ENCODE assay signal across 10 cellular contexts in the genomic region with DNA sequence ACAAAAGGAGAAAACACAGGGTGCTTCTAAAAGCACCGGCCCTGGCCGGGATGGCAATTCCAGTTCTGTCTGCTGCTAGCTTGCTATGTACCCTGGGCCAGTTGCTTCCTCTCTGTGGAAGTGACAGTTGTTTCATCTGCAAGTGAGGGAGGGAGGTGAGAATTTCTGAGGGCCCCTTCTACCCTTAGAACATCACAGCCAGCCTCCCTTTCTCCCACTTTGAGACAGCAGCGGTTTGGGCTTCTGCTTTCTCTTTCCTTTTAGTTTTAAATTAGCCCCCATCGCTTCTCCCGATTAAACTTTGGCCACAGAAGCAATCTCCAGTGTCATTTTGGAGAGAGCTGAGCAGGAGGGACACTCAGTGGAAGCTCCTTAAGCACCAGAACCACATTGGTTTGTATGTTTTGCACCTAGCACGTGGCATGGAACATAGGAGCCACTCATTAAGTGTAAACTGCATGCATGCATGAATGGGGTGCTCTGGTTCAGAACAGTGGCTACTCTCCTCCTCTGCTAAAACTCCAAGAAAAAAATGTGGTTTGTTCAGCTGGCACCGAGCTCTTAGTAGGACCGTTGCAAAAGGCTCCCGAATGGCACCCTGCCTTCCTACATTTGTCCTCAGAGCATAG. TPM values are rescaled to one million over a fixed set of nuclear protein-coding genes. Genes with fewer than 3 reads are reported as not detected.
A peak's percentile ranks its signal among the peaks of the same experiment; 100 is the strongest.
DNase-seq lines count a peak whose midpoint lies in the region; ATAC-seq, FAIRE-seq and TF ChIP-seq lines count a peak whose summit lies in the region.
"Had no signal": no experiment of that assay in that cellular context is flagged by ENCODE, and none has a peak within 500 bp of the region (broad histone marks: within the 10 kb centered on the region; RNA-seq: fewer than 3 reads in every experiment).

No MANE protein-coding gene starts in this region.

- 63% methylated on average over 9 of the region's 9 CpGs for WGBS in liver
- WGBS in HepG2 (ENCODE audit: low lambda C conversion rate): 81% methylated on average over 9 of the region's 9 CpGs
- 43 to 55% methylated on average over 2 to 9 of the region's 9 CpGs for WGBS in transverse colon (ENCODE audit: low coverage in 1 of 2), 2 donors

- no peak overlapping the region for H3K9ac ChIP-seq in liver (ENCODE audit: low read depth in 1 of 2, low read length in 2 of 2)
- H3K9ac ChIP-seq in HepG2 (ENCODE audit: insufficient read depth, low read depth, low read length): no peak overlapping the region

- peak overlapping the region; percentile 36 to 68 for H3K27ac ChIP-seq in liver (ENCODE audit: low read depth in 1 of 2, low read length in 2 of 2)
- H3K27ac ChIP-seq in HepG2 (ENCODE audit: extremely low read length, insufficient read depth, low read length): no peak overlapping the region
- peak overlapping the region; percentile 7 to 71 (median 12) for H3K27ac ChIP-seq in transverse colon
- H3K27ac ChIP-seq: C4-2B had no signal

- H3K36me3 Mint-ChIP-seq in activated T-helper 1 cell treated with anti-CD3 and anti-CD28 coated beads, Interleukin-12 subunit alpha, Interleukin-12 subunit beta, Interleukin-2, Interleukin-4 antibody, amounts not matched to agents 30 ng/mL and 10 ng/mL and 1 ng/mL, durations not matched to agents 14 hours and 24 hours and 36 hours (ENCODE audit: low read depth): peaks cover 50% of the 10 kb centered on the region

- in situ Hi-C loops in HepG2 (cut with HindIII; ENCODE audit: extremely low pct_ligation_motif_present, low pct_unique_long_range_greater_than_20kb) (no loop called here), transverse colon (cut with MboI; ENCODE audit: low pct_ligation_motif_present in 1 of 4, low pct_unique_long_range_greater_than_20kb in 1 of 4, low sequenced_read_pairs in 3 of 4) (no loop called here)

- no peak for TF ChIP-seq POLR2A in HepG2 (IDR thresholded peaks at IDR 0.05; ENCODE audit: insufficient read depth in 1 of 2, low read depth in 2 of 2, low read length in 2 of 2)
- no peak for TF ChIP-seq POLR2A in transverse colon (IDR thresholded peaks at IDR 0.05)

- H3K9me3 ChIP-seq in liver (ENCODE audit: control insufficient read depth in 4 of 4, low read length in 3 of 4) (no peaks in the 10 kb centered on the region), HepG2 (ENCODE audit: low read length) (no peaks in the 10 kb centered on the region), transverse colon (no peaks in the 10 kb centered on the region)

- no peak for TF ChIP-seq RAD21 in liver (IDR thresholded peaks at IDR 0.05)
- no peak for TF ChIP-seq RAD21 in HepG2 (CRISPR knock-in tag; IDR thresholded peaks at IDR 0.05)

- H3K4me1 ChIP-seq in liver (ENCODE audit: control insufficient read depth in 4 of 4, insufficient read depth in 4 of 4, low read length in 3 of 4) (peaks cover 37 to 93% (median 71%) of the 10 kb centered on the region in 4 donors), HepG2 (ENCODE audit: insufficient read depth, low read length) (peaks cover 41% of the 10 kb centered on the region), transverse colon (peaks cover 29 to 87% (median 64%) of the 10 kb centered on the region in 4 donors)

- H3K79me2 ChIP-seq in HepG2 (ENCODE audit: insufficient read depth, low read length): no peaks in the 10 kb centered on the region

- H3K4me3 ChIP-seq in liver (ENCODE audit: low read depth in 1 of 3, low read length in 3 of 3): no peak overlapping the region
- H3K4me3 ChIP-seq in HepG2 (replicated peaks in 1 of 3; ENCODE audit: insufficient read depth in 1 of 3, low read depth in 2 of 3, low read length in 3 of 3): no peak overlapping the region
- H3K4me3 ChIP-seq in transverse colon: no peak overlapping the region

- TF ChIP-seq CTCF in liver (IDR thresholded peaks at IDR 0.05; ENCODE audit: low read depth, low read length, missing input control) (no peak), HepG2 (CRISPR knock-in tag; IDR thresholded peaks at IDR 0.05) (no peak), transverse colon (IDR thresholded peaks at IDR 0.05) (no peak)

- no peaks in the 10 kb centered on the region for H3K36me3 ChIP-seq in liver (ENCODE audit: control insufficient read depth in 4 of 4, insufficient read depth in 3 of 4, low read depth in 1 of 4, low read length in 3 of 4)
- peaks cover 0 to 4% of the 10 kb centered on the region in 2 experiments; a peak in 4 of 5 replicates for H3K36me3 ChIP-seq in HepG2 (replicated peaks in 1 of 2; ENCODE audit: control insufficient read depth in 1 of 2, insufficient read depth in 2 of 2, low read length in 2 of 2)
- no peaks in the 10 kb centered on the region for H3K36me3 ChIP-seq in transverse colon

- no peaks in the 10 kb centered on the region for H3K9me3 Mint-ChIP-seq in activated T-helper 1 cell treated with anti-CD3 and anti-CD28 coated beads, Interleukin-12 subunit alpha, Interleukin-12 subunit beta, Interleukin-2, Interleukin-4 antibody, amounts not matched to agents 30 ng/mL and 10 ng/mL and 1 ng/mL, durations not matched to agents 14 hours and 24 hours and 36 hours

- H3K4me1 Mint-ChIP-seq in activated T-helper 1 cell treated with anti-CD3 and anti-CD28 coated beads, Interleukin-12 subunit alpha, Interleukin-12 subunit beta, Interleukin-2, Interleukin-4 antibody, amounts not matched to agents 30 ng/mL and 10 ng/mL and 1 ng/mL, durations not matched to agents 14 hours and 24 hours and 36 hours (ENCODE audit: low read depth): peaks cover 75% of the 10 kb centered on the region

- no peak overlapping the region for H3K4me2 ChIP-seq in HepG2 (ENCODE audit: low read depth, low read length)

- no peaks in the 10 kb centered on the region for H3K27me3 Mint-ChIP-seq in activated T-helper 1 cell treated with anti-CD3 and anti-CD28 coated beads, Interleukin-12 subunit alpha, Interleukin-12 subunit beta, Interleukin-2, Interleukin-4 antibody, amounts not matched to agents 30 ng/mL and 10 ng/mL and 1 ng/mL, durations not matched to agents 14 hours and 24 hours and 36 hours (ENCODE audit: insufficient read depth)

- H3K27me3 ChIP-seq in liver (ENCODE audit: control insufficient read depth in 4 of 4, insufficient read depth in 4 of 4, low read length in 3 of 4): no peaks in the 10 kb centered on the region
- H3K27me3 ChIP-seq in HepG2 (ENCODE audit: control insufficient read depth in 1 of 2, insufficient read depth in 2 of 2, low read length in 2 of 2): no peaks in the 10 kb centered on the region
- H3K27me3 ChIP-seq in transverse colon: no peaks in the 10 kb centered on the region

- ATAC-seq in HepG2 (no peak), HG03039 (IDR thresholded peaks at IDR 0.05; ENCODE audit: unreplicated experiment) (peak; percentile 27), HG02938 (IDR thresholded peaks at IDR 0.05; ENCODE audit: unreplicated experiment) (no peak)
- ATAC-seq: left ventricle myocardium superior had no signal

- peak overlapping the region; percentile 40 for H3K4me3 Mint-ChIP-seq in activated T-helper 1 cell treated with anti-CD3 and anti-CD28 coated beads, Interleukin-12 subunit alpha, Interleukin-12 subunit beta, Interleukin-2, Interleukin-4 antibody, amounts not matched to agents 30 ng/mL and 10 ng/mL and 1 ng/mL, durations not matched to agents 14 hours and 24 hours and 36 hours

- no peaks in the 10 kb centered on the region for H4K20me1 ChIP-seq in HepG2 (ENCODE audit: insufficient read depth, low read length)

- FAIRE-seq in HepG2 (lab: Jason Lieb, UNC): no peak

- POLR2A ChIA-PET in HepG2 (lab: Yijun Ruan, JAX): no interaction called here

- no peak overlapping the region for H2AFZ ChIP-seq in HepG2 (ENCODE audit: low read length)

- DNase-seq in HepG2 (ENCODE audit: low spot score) (no peak), transverse colon (no peak), HCEC 1CT (no peak), COR-L47 (lab: John Stamatoyannopoulos, UW) (no peak)
- DNase-seq in activated T-helper 1 cell treated with anti-CD3 and anti-CD28 coated beads, Interleukin-12 subunit alpha, Interleukin-12 subunit beta, Interleukin-2, Interleukin-4 antibody, amounts not matched to agents 30 ng/mL and 10 ng/mL and 1 ng/mL, durations not matched to agents 14 hours and 24 hours and 36 hours (ENCODE audit: low spot score): peak; percentile 31
- DNase-seq: left ventricle myocardium superior had no signal

- TF ChIP-seq EP300 in HepG2 (IDR thresholded peaks at IDR 0.05; ENCODE audit: low read depth in 2 of 2, low read length in 2 of 2): no peak
- no peak for TF ChIP-seq EP300 in HepG2 (CRISPR knock-in tag; IDR thresholded peaks at IDR 0.05; ENCODE audit: borderline replicate concordance)
- no peak for TF ChIP-seq EP300 in transverse colon (IDR thresholded peaks at IDR 0.05; ENCODE audit: low read depth)

- CTCF ChIA-PET in HepG2 (lab: Yijun Ruan, JAX; ENCODE audit: low intra/inter-chr PET ratio, low total read pairs): no interaction called here

- no TSS peak for BruUV-seq in HepG2 (replicated peaks; lab: Mats Ljungman, UMichigan)

- intact Hi-C loops in HepG2 (cut with micrococcal nuclease; ENCODE audit: unreplicated experiment) (no loop called here), transverse colon (cut with DNase I; ENCODE audit: low total_unique reads) (no loop called here)
- intact Hi-C loops in activated T-helper 1 cell treated with anti-CD3 and anti-CD28 coated beads, Interleukin-12 subunit alpha, Interleukin-12 subunit beta, Interleukin-2, Interleukin-4 antibody, amounts not matched to agents 30 ng/mL and 10 ng/mL and 1 ng/mL, durations not matched to agents 14 hours and 24 hours and 36 hours (cut with micrococcal nuclease): loop anchor here (1.0 to 10.0 kb wide), 8 partner anchors 11 to 306 kb away; a partner anchor contains a TSS

- peak overlapping the region; percentile 26 for H3K27ac Mint-ChIP-seq in activated T-helper 1 cell treated with anti-CD3 and anti-CD28 coated beads, Interleukin-12 subunit alpha, Interleukin-12 subunit beta, Interleukin-2, Interleukin-4 antibody, amounts not matched to agents 30 ng/mL and 10 ng/mL and 1 ng/mL, durations not matched to agents 14 hours and 24 hours and 36 hours

RNA-seq across cellular contexts. Expression of a gene that starts 17.5 kb away (rescaled TPM):
- total RNA-seq in liver (100 to 1,000 TPM in 1 of 2 donors, 10 to 100 TPM in 1; 50.9 to 101 TPM), HepG2 (2016; rRNA removed; fragmentation: Illumina TruSeq; extraction: Trizol) (26.2 and 29.8 TPM in 2 replicates), transverse colon (100 to 1,000 TPM in 3 of 4 donors, 10 to 100 TPM in 1; 63.9 to 296 (median 223) TPM)
- polyA plus RNA-seq in liver (10 to 100 TPM; 33.2 to 45.1 TPM), HepG2 (2011; rRNA removed) (45.9 and 48.7 TPM in 2 replicates)
- 11.3 and 13.0 TPM in 2 replicates for total RNA-seq in HepG2 (2016; cell fraction: cytosol; rRNA removed; fragmentation: Illumina TruSeq; extraction: Trizol; ENCODE audit: low read depth)
- 22.8 and 24.5 TPM in 2 replicates for total RNA-seq in HepG2 (2016; cell fraction: insoluble cytoplasmic fraction; rRNA removed; fragmentation: Illumina TruSeq; extraction: Trizol)
- total RNA-seq in HepG2 (2016; cell fraction: membrane; rRNA removed; fragmentation: Illumina TruSeq; extraction: Trizol): 28.9 and 33.7 TPM in 2 replicates
- total RNA-seq in HepG2 (2016; cell fraction: nucleus; rRNA removed; fragmentation: Illumina TruSeq; extraction: Trizol): 16.2 and 22.2 TPM in 2 replicates
- polyA plus RNA-seq in HepG2 (2011; cell fraction: cytosol; rRNA removed): 40.8 and 45.3 TPM in 2 replicates
- 57.3 and 59.8 TPM in 2 replicates for polyA plus RNA-seq in HepG2 (2011; cell fraction: nucleus; rRNA removed)
- 52.5 and 57.8 TPM in 2 replicates for polyA plus RNA-seq in HepG2 (2012)
- polyA plus RNA-seq in HepG2 (2016; cell fraction: cytosol; fragmentation: Illumina TruSeq; extraction: Trizol; ENCODE audit: low read depth): 16.8 and 17.8 TPM in 2 replicates
- 26.4 and 35.7 TPM in 2 replicates for polyA plus RNA-seq in HepG2 (2016; cell fraction: insoluble cytoplasmic fraction; fragmentation: Illumina TruSeq; extraction: Trizol; ENCODE audit: low read depth)
- polyA plus RNA-seq in HepG2 (2016; cell fraction: membrane; fragmentation: Illumina TruSeq; extraction: Trizol; ENCODE audit: low read depth): 31.5 and 33.1 TPM in 2 replicates
- 29.8 and 34.0 TPM in 2 replicates for polyA plus RNA-seq in HepG2 (2016; cell fraction: nucleus; fragmentation: Illumina TruSeq; extraction: Trizol; ENCODE audit: insufficient read depth, low read depth)
- 45.2 and 73.0 TPM in 2 replicates for polyA minus RNA-seq in HepG2 (2011; rRNA and poly(A)+ RNA removed; ENCODE audit: low replicate concordance)
- polyA minus RNA-seq in HepG2 (2011; cell fraction: cytosol; rRNA and poly(A)+ RNA removed): 45.8 and 51.1 TPM in 2 replicates
- polyA minus RNA-seq in HepG2 (2011; cell fraction: nucleus; rRNA and poly(A)+ RNA removed): 50.0 and 60.3 TPM in 2 replicates
- total RNA-seq in activated T-helper 1 cell treated with anti-CD3 and anti-CD28 coated beads, Interleukin-12 subunit alpha, Interleukin-12 subunit beta, Interleukin-2, Interleukin-4 antibody, amounts not matched to agents 30 ng/mL and 10 ng/mL and 1 ng/mL, durations not matched to agents 14 hours and 24 hours and 36 hours: 287 and 304 TPM in 2 replicates

RNA-seq across cellular contexts. Expression of a gene that starts 59.3 kb away (rescaled TPM):
- total RNA-seq in liver: 100 to 1,000 TPM; 137 to 215 TPM
- polyA plus RNA-seq in liver: 100 to 1,000 TPM in 1 of 2 donors, 10 to 100 TPM in 1; 52.7 to 116 TPM
- total RNA-seq in HepG2 (2016; rRNA removed; fragmentation: Illumina TruSeq; extraction: Trizol): 125 and 154 TPM in 2 replicates
- 13.0 and 15.5 TPM in 2 replicates for total RNA-seq in HepG2 (2016; cell fraction: cytosol; rRNA removed; fragmentation: Illumina TruSeq; extraction: Trizol; ENCODE audit: low read depth)
- total RNA-seq in HepG2 (2016; cell fraction: insoluble cytoplasmic fraction; rRNA removed; fragmentation: Illumina TruSeq; extraction: Trizol): 125 and 156 TPM in 2 replicates
- total RNA-seq in HepG2 (2016; cell fraction: membrane; rRNA removed; fragmentation: Illumina TruSeq; extraction: Trizol): 28.1 and 29.3 TPM in 2 replicates
- total RNA-seq in HepG2 (2016; cell fraction: nucleus; rRNA removed; fragmentation: Illumina TruSeq; extraction: Trizol): 84.2 and 86.1 TPM in 2 replicates
- polyA plus RNA-seq in HepG2 (2011; rRNA removed): 103 and 120 TPM in 2 replicates
- 124 and 134 TPM in 2 replicates for polyA plus RNA-seq in HepG2 (2011; cell fraction: cytosol; rRNA removed)
- polyA plus RNA-seq in HepG2 (2011; cell fraction: nucleus; rRNA removed): 132 and 143 TPM in 2 replicates
- polyA plus RNA-seq in HepG2 (2012): 69.6 and 82.1 TPM in 2 replicates
- 9.6 and 11.8 TPM in 2 replicates for polyA plus RNA-seq in HepG2 (2016; cell fraction: cytosol; fragmentation: Illumina TruSeq; extraction: Trizol; ENCODE audit: low read depth)
- polyA plus RNA-seq in HepG2 (2016; cell fraction: insoluble cytoplasmic fraction; fragmentation: Illumina TruSeq; extraction: Trizol; ENCODE audit: low read depth): 126 and 134 TPM in 2 replicates
- 18.1 and 19.2 TPM in 2 replicates for polyA plus RNA-seq in HepG2 (2016; cell fraction: membrane; fragmentation: Illumina TruSeq; extraction: Trizol; ENCODE audit: low read depth)
- 81.8 and 98.3 TPM in 2 replicates for polyA plus RNA-seq in HepG2 (2016; cell fraction: nucleus; fragmentation: Illumina TruSeq; extraction: Trizol; ENCODE audit: insufficient read depth, low read depth)
- polyA minus RNA-seq in HepG2 (2011; rRNA and poly(A)+ RNA removed; ENCODE audit: low replicate concordance): 67.1 and 157 TPM in 2 replicates
- 96.9 and 110 TPM in 2 replicates for polyA minus RNA-seq in HepG2 (2011; cell fraction: cytosol; rRNA and poly(A)+ RNA removed)
- polyA minus RNA-seq in HepG2 (2011; cell fraction: nucleus; rRNA and poly(A)+ RNA removed): 81.6 and 116 TPM in 2 replicates
- 286 and 301 TPM in 2 replicates for total RNA-seq in activated T-helper 1 cell treated with anti-CD3 and anti-CD28 coated beads, Interleukin-12 subunit alpha, Interleukin-12 subunit beta, Interleukin-2, Interleukin-4 antibody, amounts not matched to agents 30 ng/mL and 10 ng/mL and 1 ng/mL, durations not matched to agents 14 hours and 24 hours and 36 hours
- total RNA-seq in transverse colon: 10 to 100 TPM; 19.1 to 79.0 (median 55.3) TPM
